Comparison of ENCODE assay signal across 1 cellular context in genomic region chr6:130202782-130203181, GRCh38.
TF ChIP-seq lines count a peak whose summit lies in the region.

No MANE protein-coding gene starts in this region.

TF ChIP-seq in K562, 482 proteins besides CTCF, POLR2A, EP300 and RAD21 (continued from another document):
- TF ChIP-seq, protein P1, sequence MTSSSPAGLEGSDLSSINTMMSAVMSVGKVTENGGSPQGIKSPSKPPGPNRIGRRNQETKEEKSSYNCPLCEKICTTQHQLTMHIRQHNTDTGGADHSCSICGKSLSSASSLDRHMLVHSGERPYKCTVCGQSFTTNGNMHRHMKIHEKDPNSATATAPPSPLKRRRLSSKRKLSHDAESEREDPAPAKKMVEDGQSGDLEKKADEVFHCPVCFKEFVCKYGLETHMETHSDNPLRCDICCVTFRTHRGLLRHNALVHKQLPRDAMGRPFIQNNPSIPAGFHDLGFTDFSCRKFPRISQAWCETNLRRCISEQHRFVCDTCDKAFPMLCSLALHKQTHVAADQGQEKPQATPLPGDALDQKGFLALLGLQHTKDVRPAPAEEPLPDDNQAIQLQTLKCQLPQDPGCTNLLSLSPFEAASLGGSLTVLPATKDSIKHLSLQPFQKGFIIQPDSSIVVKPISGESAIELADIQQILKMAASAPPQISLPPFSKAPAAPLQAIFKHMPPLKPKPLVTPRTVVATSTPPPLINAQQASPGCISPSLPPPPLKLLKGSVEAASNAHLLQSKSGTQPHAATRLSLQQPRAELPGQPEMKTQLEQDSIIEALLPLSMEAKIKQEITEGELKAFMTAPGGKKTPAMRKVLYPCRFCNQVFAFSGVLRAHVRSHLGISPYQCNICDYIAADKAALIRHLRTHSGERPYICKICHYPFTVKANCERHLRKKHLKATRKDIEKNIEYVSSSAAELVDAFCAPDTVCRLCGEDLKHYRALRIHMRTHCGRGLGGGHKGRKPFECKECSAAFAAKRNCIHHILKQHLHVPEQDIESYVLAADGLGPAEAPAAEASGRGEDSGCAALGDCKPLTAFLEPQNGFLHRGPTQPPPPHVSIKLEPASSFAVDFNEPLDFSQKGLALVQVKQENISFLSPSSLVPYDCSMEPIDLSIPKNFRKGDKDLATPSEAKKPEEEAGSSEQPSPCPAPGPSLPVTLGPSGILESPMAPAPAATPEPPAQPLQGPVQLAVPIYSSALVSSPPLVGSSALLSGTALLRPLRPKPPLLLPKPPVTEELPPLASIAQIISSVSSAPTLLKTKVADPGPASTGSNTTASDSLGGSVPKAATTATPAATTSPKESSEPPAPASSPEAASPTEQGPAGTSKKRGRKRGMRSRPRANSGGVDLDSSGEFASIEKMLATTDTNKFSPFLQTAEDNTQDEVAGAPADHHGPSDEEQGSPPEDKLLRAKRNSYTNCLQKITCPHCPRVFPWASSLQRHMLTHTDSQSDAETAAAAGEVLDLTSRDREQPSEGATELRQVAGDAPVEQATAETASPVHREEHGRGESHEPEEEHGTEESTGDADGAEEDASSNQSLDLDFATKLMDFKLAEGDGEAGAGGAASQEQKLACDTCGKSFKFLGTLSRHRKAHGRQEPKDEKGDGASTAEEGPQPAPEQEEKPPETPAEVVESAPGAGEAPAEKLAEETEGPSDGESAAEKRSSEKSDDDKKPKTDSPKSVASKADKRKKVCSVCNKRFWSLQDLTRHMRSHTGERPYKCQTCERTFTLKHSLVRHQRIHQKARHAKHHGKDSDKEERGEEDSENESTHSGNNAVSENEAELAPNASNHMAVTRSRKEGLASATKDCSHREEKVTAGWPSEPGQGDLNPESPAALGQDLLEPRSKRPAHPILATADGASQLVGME (CRISPR knock-in tag; IDR thresholded peaks at IDR 0.05): no peak
- TF ChIP-seq, protein P2, sequence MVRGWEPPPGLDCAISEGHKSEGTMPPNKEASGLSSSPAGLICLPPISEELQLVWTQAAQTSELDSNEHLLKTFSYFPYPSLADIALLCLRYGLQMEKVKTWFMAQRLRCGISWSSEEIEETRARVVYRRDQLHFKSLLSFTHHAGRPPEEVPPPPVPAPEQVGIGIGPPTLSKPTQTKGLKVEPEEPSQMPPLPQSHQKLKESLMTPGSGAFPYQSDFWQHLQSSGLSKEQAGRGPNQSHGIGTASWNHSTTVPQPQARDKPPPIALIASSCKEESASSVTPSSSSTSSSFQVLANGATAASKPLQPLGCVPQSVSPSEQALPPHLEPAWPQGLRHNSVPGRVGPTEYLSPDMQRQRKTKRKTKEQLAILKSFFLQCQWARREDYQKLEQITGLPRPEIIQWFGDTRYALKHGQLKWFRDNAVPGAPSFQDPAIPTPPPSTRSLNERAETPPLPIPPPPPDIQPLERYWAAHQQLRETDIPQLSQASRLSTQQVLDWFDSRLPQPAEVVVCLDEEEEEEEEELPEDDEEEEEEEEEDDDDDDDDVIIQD (CRISPR knock-in tag; IDR thresholded peaks at IDR 0.05): no peak
- TF ChIP-seq NR2C1 (IDR thresholded peaks at IDR 0.05) (no peak), NR2C1 (tag; IDR thresholded peaks at IDR 0.05) (no peak), NRF1 (conservative IDR thresholded peaks at IDR 0.05 in 1 of 2, IDR thresholded peaks at IDR 0.05 in 1 of 2) (no peak), CREM (IDR thresholded peaks at IDR 0.05; ENCODE audit: low read depth) (no peak), HDAC3 (IDR thresholded peaks at IDR 0.05; ENCODE audit: borderline replicate concordance, partially characterized antibody) (no peak), ATF4 (CRISPR knock-in tag; IDR thresholded peaks at IDR 0.05) (no peak), STAT5B (CRISPR knock-in tag; IDR thresholded peaks at IDR 0.05) (no peak), ZNF134 (CRISPR knock-in tag; conservative IDR thresholded peaks at IDR 0.05) (no peak), FOXO4 (CRISPR knock-in tag; IDR thresholded peaks at IDR 0.05) (no peak), HEY1 (CRISPR knock-in tag; IDR thresholded peaks at IDR 0.05; ENCODE audit: borderline replicate concordance) (no peak), MTA2 (IDR thresholded peaks at IDR 0.05; ENCODE audit: low read depth) (no peak), HDAC1 (IDR thresholded peaks at IDR 0.05) (no peak), SPI1 (IDR thresholded peaks at IDR 0.05; ENCODE audit: borderline replicate concordance, low read depth, low read length) (no peak), POLR3A (IDR thresholded peaks at IDR 0.05; ENCODE audit: borderline replicate concordance, extremely low read depth, insufficient read depth, insufficient read length) (no peak), SNRNP70 (optimal IDR thresholded peaks at IDR 0.05; ENCODE audit: low read depth, low read length) (no peak), TBP (optimal IDR thresholded peaks at IDR 0.05; ENCODE audit: low read depth, low read length) (peak; percentile 9), ARID3A (IDR thresholded peaks at IDR 0.05; ENCODE audit: borderline replicate concordance, low read depth, low read length) (no peak), CBFA2T3 (IDR thresholded peaks at IDR 0.05) (peak; percentile 76), NEUROD1 (IDR thresholded peaks at IDR 0.05; ENCODE audit: borderline replicate concordance, low read depth, low read length, partially characterized antibody) (no peak)
- TF ChIP-seq, protein P3, sequence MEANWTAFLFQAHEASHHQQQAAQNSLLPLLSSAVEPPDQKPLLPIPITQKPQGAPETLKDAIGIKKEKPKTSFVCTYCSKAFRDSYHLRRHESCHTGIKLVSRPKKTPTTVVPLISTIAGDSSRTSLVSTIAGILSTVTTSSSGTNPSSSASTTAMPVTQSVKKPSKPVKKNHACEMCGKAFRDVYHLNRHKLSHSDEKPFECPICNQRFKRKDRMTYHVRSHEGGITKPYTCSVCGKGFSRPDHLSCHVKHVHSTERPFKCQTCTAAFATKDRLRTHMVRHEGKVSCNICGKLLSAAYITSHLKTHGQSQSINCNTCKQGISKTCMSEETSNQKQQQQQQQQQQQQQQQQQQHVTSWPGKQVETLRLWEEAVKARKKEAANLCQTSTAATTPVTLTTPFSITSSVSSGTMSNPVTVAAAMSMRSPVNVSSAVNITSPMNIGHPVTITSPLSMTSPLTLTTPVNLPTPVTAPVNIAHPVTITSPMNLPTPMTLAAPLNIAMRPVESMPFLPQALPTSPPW (CRISPR knock-in tag; IDR thresholded peaks at IDR 0.05): peak; percentile 59
- TF ChIP-seq, protein P4, sequence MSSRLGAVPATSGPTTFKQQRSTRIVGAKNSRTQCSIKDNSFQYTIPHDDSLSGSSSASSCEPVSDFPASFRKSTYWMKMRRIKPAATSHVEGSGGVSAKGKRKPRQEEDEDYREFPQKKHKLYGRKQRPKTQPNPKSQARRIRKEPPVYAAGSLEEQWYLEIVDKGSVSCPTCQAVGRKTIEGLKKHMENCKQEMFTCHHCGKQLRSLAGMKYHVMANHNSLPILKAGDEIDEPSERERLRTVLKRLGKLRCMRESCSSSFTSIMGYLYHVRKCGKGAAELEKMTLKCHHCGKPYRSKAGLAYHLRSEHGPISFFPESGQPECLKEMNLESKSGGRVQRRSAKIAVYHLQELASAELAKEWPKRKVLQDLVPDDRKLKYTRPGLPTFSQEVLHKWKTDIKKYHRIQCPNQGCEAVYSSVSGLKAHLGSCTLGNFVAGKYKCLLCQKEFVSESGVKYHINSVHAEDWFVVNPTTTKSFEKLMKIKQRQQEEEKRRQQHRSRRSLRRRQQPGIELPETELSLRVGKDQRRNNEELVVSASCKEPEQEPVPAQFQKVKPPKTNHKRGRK (tag; IDR thresholded peaks at IDR 0.05): no peak
- TF ChIP-seq, protein P5, sequence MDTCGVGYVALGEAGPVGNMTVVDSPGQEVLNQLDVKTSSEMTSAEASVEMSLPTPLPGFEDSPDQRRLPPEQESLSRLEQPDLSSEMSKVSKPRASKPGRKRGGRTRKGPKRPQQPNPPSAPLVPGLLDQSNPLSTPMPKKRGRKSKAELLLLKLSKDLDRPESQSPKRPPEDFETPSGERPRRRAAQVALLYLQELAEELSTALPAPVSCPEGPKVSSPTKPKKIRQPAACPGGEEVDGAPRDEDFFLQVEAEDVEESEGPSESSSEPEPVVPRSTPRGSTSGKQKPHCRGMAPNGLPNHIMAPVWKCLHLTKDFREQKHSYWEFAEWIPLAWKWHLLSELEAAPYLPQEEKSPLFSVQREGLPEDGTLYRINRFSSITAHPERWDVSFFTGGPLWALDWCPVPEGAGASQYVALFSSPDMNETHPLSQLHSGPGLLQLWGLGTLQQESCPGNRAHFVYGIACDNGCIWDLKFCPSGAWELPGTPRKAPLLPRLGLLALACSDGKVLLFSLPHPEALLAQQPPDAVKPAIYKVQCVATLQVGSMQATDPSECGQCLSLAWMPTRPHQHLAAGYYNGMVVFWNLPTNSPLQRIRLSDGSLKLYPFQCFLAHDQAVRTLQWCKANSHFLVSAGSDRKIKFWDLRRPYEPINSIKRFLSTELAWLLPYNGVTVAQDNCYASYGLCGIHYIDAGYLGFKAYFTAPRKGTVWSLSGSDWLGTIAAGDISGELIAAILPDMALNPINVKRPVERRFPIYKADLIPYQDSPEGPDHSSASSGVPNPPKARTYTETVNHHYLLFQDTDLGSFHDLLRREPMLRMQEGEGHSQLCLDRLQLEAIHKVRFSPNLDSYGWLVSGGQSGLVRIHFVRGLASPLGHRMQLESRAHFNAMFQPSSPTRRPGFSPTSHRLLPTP (IDR thresholded peaks at IDR 0.05; ENCODE audit: borderline replicate concordance, extremely low read depth, insufficient read length): no peak
- TF ChIP-seq, protein P6, sequence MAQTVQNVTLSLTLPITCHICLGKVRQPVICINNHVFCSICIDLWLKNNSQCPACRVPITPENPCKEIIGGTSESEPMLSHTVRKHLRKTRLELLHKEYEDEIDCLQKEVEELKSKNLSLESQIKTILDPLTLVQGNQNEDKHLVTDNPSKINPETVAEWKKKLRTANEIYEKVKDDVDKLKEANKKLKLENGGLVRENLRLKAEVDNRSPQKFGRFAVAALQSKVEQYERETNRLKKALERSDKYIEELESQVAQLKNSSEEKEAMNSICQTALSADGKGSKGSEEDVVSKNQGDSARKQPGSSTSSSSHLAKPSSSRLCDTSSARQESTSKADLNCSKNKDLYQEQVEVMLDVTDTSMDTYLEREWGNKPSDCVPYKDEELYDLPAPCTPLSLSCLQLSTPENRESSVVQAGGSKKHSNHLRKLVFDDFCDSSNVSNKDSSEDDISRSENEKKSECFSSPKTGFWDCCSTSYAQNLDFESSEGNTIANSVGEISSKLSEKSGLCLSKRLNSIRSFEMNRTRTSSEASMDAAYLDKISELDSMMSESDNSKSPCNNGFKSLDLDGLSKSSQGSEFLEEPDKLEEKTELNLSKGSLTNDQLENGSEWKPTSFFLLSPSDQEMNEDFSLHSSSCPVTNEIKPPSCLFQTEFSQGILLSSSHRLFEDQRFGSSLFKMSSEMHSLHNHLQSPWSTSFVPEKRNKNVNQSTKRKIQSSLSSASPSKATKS (CRISPR knock-in tag; IDR thresholded peaks at IDR 0.05): no peak
